In the genomic region with DNA sequence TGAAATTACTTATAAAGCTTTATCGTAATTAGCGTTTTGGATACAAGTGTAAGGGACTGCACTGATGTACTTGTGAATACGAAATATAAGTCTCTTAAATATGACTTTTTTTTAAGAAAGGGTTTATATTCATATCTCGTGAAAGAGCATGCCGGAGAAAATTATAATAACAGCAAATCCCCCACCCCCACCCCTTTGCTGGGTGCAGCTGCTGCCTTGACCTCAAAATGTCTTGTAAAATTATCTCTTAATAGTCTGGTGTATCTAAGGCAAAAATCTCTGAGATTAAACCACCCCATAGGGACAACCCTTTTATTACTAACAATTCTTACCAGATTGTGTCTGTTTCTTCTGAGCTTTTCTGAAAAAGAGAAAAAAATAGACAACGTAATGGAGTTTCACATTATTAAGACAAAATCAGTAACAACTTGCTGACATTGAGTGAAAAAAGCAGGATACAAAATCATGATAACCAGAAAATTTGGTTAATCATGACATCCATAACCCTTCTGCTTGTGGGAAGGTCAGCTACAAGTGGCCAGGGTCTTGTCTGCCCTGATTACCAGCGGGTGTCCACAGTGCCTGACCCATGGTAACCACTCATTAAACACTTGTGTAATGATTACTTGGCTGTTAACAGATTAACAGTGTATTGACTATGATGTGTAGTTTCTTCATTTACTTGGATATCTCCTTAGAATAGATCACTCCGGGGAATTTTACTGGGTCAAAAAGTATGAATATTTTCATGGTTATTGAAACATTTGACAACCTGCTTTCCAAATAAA, we compare ENCODE assay signal across 9 cellular contexts. TPM values are rescaled to one million over a fixed set of nuclear protein-coding genes. Genes with fewer than 3 reads are reported as not detected.
A peak's percentile ranks its signal among the peaks of the same experiment; 100 is the strongest.
DNase-seq lines count a peak whose midpoint lies in the region; ATAC-seq, FAIRE-seq and TF ChIP-seq lines count a peak whose summit lies in the region.
"Had no signal": no experiment of that assay in that cellular context is flagged by ENCODE, and none has a peak within 500 bp of the region (broad histone marks: within the 10 kb centered on the region; RNA-seq: fewer than 3 reads in every experiment).

No MANE protein-coding gene starts in this region.

- no peaks in the 10 kb centered on the region for H3K27me3 ChIP-seq in keratinocyte (ENCODE audit: control insufficient read depth, extremely low read depth, insufficient read depth, low read length)
- no peaks in the 10 kb centered on the region for H3K27me3 ChIP-seq in Karpas-422 (ENCODE audit: low read length)

- H3K36me3 Mint-ChIP-seq in activated CD4-positive, alpha-beta T cell treated with anti-CD3 and anti-CD28 coated beads, Interleukin-2, amount 10 ng/mL, durations not matched to agents 24 days and 14 days (ENCODE audit: low read depth), result peaks cover 9% of the 10 kb centered on the region
- peaks cover 10% of the 10 kb centered on the region for H3K36me3 Mint-ChIP-seq in activated T-helper 2 cell treated with anti-CD3 and anti-CD28 coated beads, Interferon-gamma antibody, Interleukin-2, Interleukin-4, amounts not matched to agents 10 μg/mL and 5 μg/mL and 100 μg/mL, durations not matched to agents 14 hours and 24 hours and 36 hours (ENCODE audit: low read depth)

- FAIRE-seq in keratinocyte (lab: Jason Lieb, UNC), result peak; percentile 73

- H3K27me3 Mint-ChIP-seq in activated CD4-positive, alpha-beta T cell treated with anti-CD3 and anti-CD28 coated beads, Interleukin-2, amount 10 ng/mL, durations not matched to agents 24 days and 14 days, result peaks cover 8% of the 10 kb centered on the region
- H3K27me3 Mint-ChIP-seq in activated T-helper 2 cell treated with anti-CD3 and anti-CD28 coated beads, Interferon-gamma antibody, Interleukin-2, Interleukin-4, amounts not matched to agents 10 μg/mL and 5 μg/mL and 100 μg/mL, durations not matched to agents 14 hours and 24 hours and 36 hours (ENCODE audit: low read depth), result peaks cover 8% of the 10 kb centered on the region
- H3K27me3 Mint-ChIP-seq in stimulated activated naive CD8-positive, alpha-beta T cell treated with anti-CD3 and anti-CD28 coated beads, Interleukin-15, amount 100 ng/mL, for 72 hours, result no peaks in the 10 kb centered on the region

- ATAC-seq in stimulated activated naive CD8-positive, alpha-beta T cell treated with anti-CD3 and anti-CD28 coated beads, Interleukin-15, amount 100 ng/mL, for 72 hours, result no peak
- no peak for ATAC-seq in HG02973 (IDR thresholded peaks at IDR 0.05; ENCODE audit: unreplicated experiment)
- no peak for ATAC-seq in GM21737 (IDR thresholded peaks at IDR 0.05; ENCODE audit: unreplicated experiment)

- no peaks in the 10 kb centered on the region for H3K36me3 ChIP-seq in keratinocyte (ENCODE audit: control insufficient read depth in 2 of 2, extremely low read depth in 1 of 2, insufficient read depth in 2 of 2, low read length in 2 of 2)
- H3K36me3 ChIP-seq in Karpas-422 (ENCODE audit: insufficient read depth, low read length), result no peaks in the 10 kb centered on the region

- intact Hi-C loops in activated CD4-positive, alpha-beta T cell treated with anti-CD3 and anti-CD28 coated beads, Interleukin-2, amount 10 ng/mL, durations not matched to agents 24 days and 14 days (cut with micrococcal nuclease), result loop anchor here (5.0 kb wide), 2 partner anchors 381 to 579 kb away; a partner anchor contains a TSS
- intact Hi-C loops in activated T-helper 2 cell treated with anti-CD3 and anti-CD28 coated beads, Interferon-gamma antibody, Interleukin-2, Interleukin-4, amounts not matched to agents 10 μg/mL and 5 μg/mL and 100 μg/mL, durations not matched to agents 14 hours and 24 hours and 36 hours (cut with micrococcal nuclease), result loop anchor here (5.0 kb wide), 2 partner anchors 271 to 579 kb away; a partner anchor contains a TSS

- H3K9me3 ChIP-seq in keratinocyte (ENCODE audit: control insufficient read depth, low read depth, low read length) (no peaks in the 10 kb centered on the region), Karpas-422 (ENCODE audit: low read length) (no peaks in the 10 kb centered on the region)

- H3K27ac ChIP-seq in keratinocyte (ENCODE audit: control insufficient read depth, insufficient read depth, low read length), result no peak overlapping the region
- H3K27ac ChIP-seq in Karpas-422 (ENCODE audit: low read length), result no peak overlapping the region

- H3K27ac Mint-ChIP-seq in activated CD4-positive, alpha-beta T cell treated with anti-CD3 and anti-CD28 coated beads, Interleukin-2, amount 10 ng/mL, durations not matched to agents 24 days and 14 days, result no peak overlapping the region
- H3K27ac Mint-ChIP-seq in activated T-helper 2 cell treated with anti-CD3 and anti-CD28 coated beads, Interferon-gamma antibody, Interleukin-2, Interleukin-4, amounts not matched to agents 10 μg/mL and 5 μg/mL and 100 μg/mL, durations not matched to agents 14 hours and 24 hours and 36 hours, result no peak overlapping the region
- H3K27ac Mint-ChIP-seq in stimulated activated naive CD8-positive, alpha-beta T cell treated with anti-CD3 and anti-CD28 coated beads, Interleukin-15, amount 100 ng/mL, for 72 hours, result no peak overlapping the region

- H3K79me2 ChIP-seq in keratinocyte (ENCODE audit: control insufficient read depth, insufficient read depth, low read length), result peaks cover 11% of the 10 kb centered on the region
- peaks cover 3% of the 10 kb centered on the region for H3K79me2 ChIP-seq in Karpas-422 (ENCODE audit: low read length)

- H3K4me3 Mint-ChIP-seq in activated CD4-positive, alpha-beta T cell treated with anti-CD3 and anti-CD28 coated beads, Interleukin-2, amount 10 ng/mL, durations not matched to agents 24 days and 14 days, result peak overlapping the region; percentile 95
- H3K4me3 Mint-ChIP-seq in activated T-helper 2 cell treated with anti-CD3 and anti-CD28 coated beads, Interferon-gamma antibody, Interleukin-2, Interleukin-4, amounts not matched to agents 10 μg/mL and 5 μg/mL and 100 μg/mL, durations not matched to agents 14 hours and 24 hours and 36 hours (ENCODE audit: low read depth), result peak overlapping the region; percentile 89
- peak overlapping the region; percentile 82 to 89 for H3K4me3 Mint-ChIP-seq in stimulated activated naive CD8-positive, alpha-beta T cell treated with anti-CD3 and anti-CD28 coated beads, Interleukin-15, amount 100 ng/mL, for 72 hours

- no peaks in the 10 kb centered on the region for H3K9me3 Mint-ChIP-seq in activated CD4-positive, alpha-beta T cell treated with anti-CD3 and anti-CD28 coated beads, Interleukin-2, amount 10 ng/mL, durations not matched to agents 24 days and 14 days
- H3K9me3 Mint-ChIP-seq in activated T-helper 2 cell treated with anti-CD3 and anti-CD28 coated beads, Interferon-gamma antibody, Interleukin-2, Interleukin-4, amounts not matched to agents 10 μg/mL and 5 μg/mL and 100 μg/mL, durations not matched to agents 14 hours and 24 hours and 36 hours, result no peaks in the 10 kb centered on the region
- H3K9me3 Mint-ChIP-seq in stimulated activated naive CD8-positive, alpha-beta T cell treated with anti-CD3 and anti-CD28 coated beads, Interleukin-15, amount 100 ng/mL, for 72 hours, result no peaks in the 10 kb centered on the region

- TF ChIP-seq CTCF in keratinocyte (optimal IDR thresholded peaks at IDR 0.05 in 1 of 3, IDR thresholded peaks at IDR 0.05 in 1 of 3, conservative IDR thresholded peaks at IDR 0.05 in 1 of 3; ENCODE audit: extremely low read depth in 1 of 3, insufficient read depth in 2 of 3, low read length in 3 of 3), result no peak

- no peak overlapping the region for H2AFZ ChIP-seq in keratinocyte (ENCODE audit: control insufficient read depth, low read length)
- no peak overlapping the region for H2AFZ ChIP-seq in Karpas-422 (ENCODE audit: low read length)

- H4K20me1 ChIP-seq in keratinocyte (ENCODE audit: control insufficient read depth, extremely low read depth, insufficient read depth, low read length) (no peaks in the 10 kb centered on the region), Karpas-422 (ENCODE audit: insufficient read depth, low read depth, low read length) (no peaks in the 10 kb centered on the region)

- dilution Hi-C loops in keratinocyte (cut with MboI; ENCODE audit: extremely low pct_ligation_motif_present, low sequenced_read_pairs), result no loop called here

- H3K4me2 ChIP-seq in keratinocyte (ENCODE audit: control insufficient read depth, extremely low read depth, insufficient read depth, low read depth, low read length) (peak overlapping the region; percentile 70), Karpas-422 (ENCODE audit: low read depth, low read length, poor library complexity, severe bottlenecking) (no peak overlapping the region)

- H3K4me3 ChIP-seq in keratinocyte (ENCODE audit: control insufficient read depth in 2 of 3, extremely low read depth in 1 of 3, insufficient read depth in 2 of 3, low read depth in 1 of 3, low read length in 3 of 3) (peak overlapping the region in 2 of 3 experiments; percentile 86 to 90), Karpas-422 (ENCODE audit: low read length) (no peak overlapping the region)

- H3K9me2 ChIP-seq in Karpas-422 (replicated peaks; ENCODE audit: insufficient read depth, low read length), result no peaks in the 10 kb centered on the region

- H3K4me1 Mint-ChIP-seq in activated CD4-positive, alpha-beta T cell treated with anti-CD3 and anti-CD28 coated beads, Interleukin-2, amount 10 ng/mL, durations not matched to agents 24 days and 14 days, result peaks cover 29% of the 10 kb centered on the region
- H3K4me1 Mint-ChIP-seq in activated T-helper 2 cell treated with anti-CD3 and anti-CD28 coated beads, Interferon-gamma antibody, Interleukin-2, Interleukin-4, amounts not matched to agents 10 μg/mL and 5 μg/mL and 100 μg/mL, durations not matched to agents 14 hours and 24 hours and 36 hours (ENCODE audit: low read depth), result peaks cover 32% of the 10 kb centered on the region
- H3K4me1 Mint-ChIP-seq in stimulated activated naive CD8-positive, alpha-beta T cell treated with anti-CD3 and anti-CD28 coated beads, Interleukin-15, amount 100 ng/mL, for 72 hours, result peaks cover 38% of the 10 kb centered on the region

- DNase-seq in activated CD4-positive, alpha-beta T cell treated with anti-CD3 and anti-CD28 coated beads, Interleukin-2, amount 10 ng/mL, durations not matched to agents 24 days and 14 days, result peak; percentile 50
- no peak for DNase-seq in activated CD4-positive, alpha-beta T cell treated with anti-CD3 and anti-CD28 coated beads, Interleukin-2, amount 50 U/mL, for 1 hour
- DNase-seq in activated T-helper 2 cell treated with anti-CD3 and anti-CD28 coated beads, Interferon-gamma antibody, Interleukin-2, Interleukin-4, amounts not matched to agents 10 μg/mL and 5 μg/mL and 100 μg/mL, durations not matched to agents 14 hours and 24 hours and 36 hours (ENCODE audit: low spot score), result no peak
- DNase-seq in keratinocyte (ENCODE audit: low read depth, low spot score) (no peak), Karpas-422 (no peak)
- DNase-seq in stimulated activated naive CD8-positive, alpha-beta T cell treated with anti-CD3 and anti-CD28 coated beads, Interleukin-15, amount 100 ng/mL, for 72 hours, result no peak
- DNase-seq: effector CD4-positive, alpha-beta T cell had no signal

- peaks cover 16% of the 10 kb centered on the region for H3K4me1 ChIP-seq in keratinocyte (ENCODE audit: control insufficient read depth, extremely low read depth, insufficient read depth, low read length)
- H3K4me1 ChIP-seq in Karpas-422 (ENCODE audit: low read length), result peaks cover 10% of the 10 kb centered on the region

- no peak overlapping the region for H3K9ac ChIP-seq in keratinocyte (ENCODE audit: control insufficient read depth, extremely low read depth, insufficient read depth, low read length)
- H3K9ac ChIP-seq in Karpas-422 (ENCODE audit: low read length), result no peak overlapping the region

- H3K9me1 ChIP-seq in keratinocyte (ENCODE audit: control insufficient read depth, extremely low read depth, insufficient read depth, low read length), result no peaks in the 10 kb centered on the region

RNA-seq across cellular contexts. Expression of a gene that starts 1.5 kb away (rescaled TPM):
- total RNA-seq in activated CD4-positive, alpha-beta T cell treated with anti-CD3 and anti-CD28 coated beads, Interleukin-2, amount 10 ng/mL, durations not matched to agents 24 days and 14 days, result 18.5 and 20.1 TPM in 2 replicates
- total RNA-seq in activated T-helper 2 cell treated with anti-CD3 and anti-CD28 coated beads, Interferon-gamma antibody, Interleukin-2, Interleukin-4, amounts not matched to agents 10 μg/mL and 5 μg/mL and 100 μg/mL, durations not matched to agents 14 hours and 24 hours and 36 hours, result 20.7 and 23.1 TPM in 2 replicates
- 6.3 to 14.6 TPM (median 11.1 TPM) in 3 replicates for polyA plus RNA-seq in keratinocyte
- 2.4 TPM for polyA plus RNA-seq in keratinocyte (2011; ENCODE audit: low read depth)
- 6.9 and 15.2 TPM in 2 replicates for polyA plus RNA-seq in keratinocyte (2011; cell fraction: cytosol; rRNA removed)
- polyA plus RNA-seq in keratinocyte (2011; cell fraction: nucleus; rRNA removed), result 8.5 and 11.9 TPM in 2 replicates
- polyA plus RNA-seq in keratinocyte (2012; ENCODE audit: low replicate concordance), result 7.5 and 8.7 TPM in 2 replicates
- 7.9 to 19.5 TPM (median 10.7 TPM) in 3 replicates for polyA minus RNA-seq in keratinocyte
- 13.6 TPM for polyA minus RNA-seq in keratinocyte (2011; cell fraction: cytosol; rRNA and poly(A)+ RNA removed)
- 3.4 and 10.2 TPM in 2 replicates for polyA minus RNA-seq in keratinocyte (2011; cell fraction: nucleus; rRNA and poly(A)+ RNA removed)
- 3.6 and 10.7 TPM in 2 replicates for total RNA-seq in Karpas-422 (2014; rRNA removed; shearing (Covaris generic); ENCODE audit: low replicate concordance)

RNA-seq across cellular contexts. Expression of a gene that starts 1.8 kb away (rescaled TPM):
- 26.5 and 29.1 TPM in 2 replicates for total RNA-seq in activated CD4-positive, alpha-beta T cell treated with anti-CD3 and anti-CD28 coated beads, Interleukin-2, amount 10 ng/mL, durations not matched to agents 24 days and 14 days
- 27.1 and 27.7 TPM in 2 replicates for total RNA-seq in activated T-helper 2 cell treated with anti-CD3 and anti-CD28 coated beads, Interferon-gamma antibody, Interleukin-2, Interleukin-4, amounts not matched to agents 10 μg/mL and 5 μg/mL and 100 μg/mL, durations not matched to agents 14 hours and 24 hours and 36 hours
- polyA plus RNA-seq in keratinocyte, result 10.8 to 12.9 TPM (median 12.4 TPM) in 3 replicates
- polyA plus RNA-seq in keratinocyte (2011; ENCODE audit: low read depth), result 7.4 TPM
- polyA plus RNA-seq in keratinocyte (2011; cell fraction: cytosol; rRNA removed), result 8.7 and 14.4 TPM in 2 replicates
- 11.3 and 13.6 TPM in 2 replicates for polyA plus RNA-seq in keratinocyte (2011; cell fraction: nucleus; rRNA removed)
- polyA plus RNA-seq in keratinocyte (2012; ENCODE audit: low replicate concordance), result 5.3 and 9.9 TPM in 2 replicates
- polyA minus RNA-seq in keratinocyte, result 8.3 to 32.0 TPM (median 28.9 TPM) in 3 replicates
- 13.6 TPM for polyA minus RNA-seq in keratinocyte (2011; cell fraction: cytosol; rRNA and poly(A)+ RNA removed)
- polyA minus RNA-seq in keratinocyte (2011; cell fraction: nucleus; rRNA and poly(A)+ RNA removed), result 15.8 and 28.0 TPM in 2 replicates
- total RNA-seq in Karpas-422 (2014; rRNA removed; shearing (Covaris generic); ENCODE audit: low replicate concordance), result 4.4 and 6.0 TPM in 2 replicates
